In the genomic region with DNA sequence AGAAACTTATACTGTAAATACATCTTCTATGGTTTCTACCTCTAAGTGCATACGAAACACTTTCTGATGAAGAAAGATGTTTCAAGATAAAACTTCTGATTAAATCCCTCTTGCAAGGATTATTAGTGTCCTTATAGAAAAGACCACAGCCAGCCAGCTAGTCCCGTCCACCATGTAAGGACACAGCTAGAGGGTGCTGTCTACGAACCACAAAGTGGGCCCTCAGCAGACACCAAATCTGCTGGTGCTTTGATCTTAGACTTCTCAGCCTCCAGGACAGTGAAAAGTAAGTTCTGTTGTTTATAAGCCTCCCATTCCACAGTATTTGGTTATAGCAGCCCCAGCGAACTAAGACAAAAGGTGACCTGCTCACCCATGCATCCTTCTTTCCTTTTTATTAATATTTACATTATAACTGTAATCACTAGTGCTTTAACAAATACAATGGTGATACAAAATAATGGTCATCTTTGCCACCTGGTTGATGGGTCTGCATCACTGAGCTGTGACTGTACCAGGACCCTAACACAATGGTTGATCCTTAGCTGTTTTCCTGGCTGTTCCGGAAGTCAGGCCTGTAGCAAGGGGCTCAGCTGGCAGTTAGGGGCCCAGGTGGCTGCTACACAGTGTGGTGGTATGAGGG, we compare ENCODE assay signal across 13 cellular contexts.
DNase-seq lines count a peak whose midpoint lies in the region; ATAC-seq, FAIRE-seq and TF ChIP-seq lines count a peak whose summit lies in the region.
"Had no signal": no experiment of that assay in that cellular context is flagged by ENCODE, and none has a peak within 500 bp of the region (broad histone marks: within the 10 kb centered on the region; RNA-seq: fewer than 3 reads in every experiment).

No MANE protein-coding gene starts in this region.

- FAIRE-seq in H54 (lab: Jason Lieb, UNC), result no peak
- FAIRE-seq: frontal cortex had no signal

- CTCF ChIA-PET in AG04450 (lab: Charles Lee), result interaction anchor here (1.3 kb wide), 1 partner anchor 180 kb away, joined by 5 read pairs; no protein-coding TSS in a partner anchor

- H3K27ac ChIP-seq in AG04450 (ENCODE audit: low read depth, low read length), result no peak overlapping the region
- no peak overlapping the region for H3K27ac ChIP-seq in OCI-LY3 (ENCODE audit: low read length)
- H3K27ac ChIP-seq: SK-N-MC had no signal

- H4K20me1 ChIP-seq in OCI-LY3 (ENCODE audit: insufficient read depth, low read length), result no peaks in the 10 kb centered on the region

- no peak overlapping the region for H3K9ac ChIP-seq in OCI-LY3 (ENCODE audit: low read length)

- H3K9me3 ChIP-seq in AG04450 (ENCODE audit: control insufficient read depth, insufficient read depth, low read length) (no peaks in the 10 kb centered on the region; the same call in 1 of the 2 replicates), OCI-LY3 (ENCODE audit: insufficient read depth, low read length) (no peaks in the 10 kb centered on the region)

- POLR2A ChIA-PET in AG04450 (lab: Yijun Ruan, JAX), result no interaction called here

- DNase-seq in AG04450 (ENCODE audit: low read depth, low spot score) (no peak), GM13977 (ENCODE audit: low spot score) (no peak), fibroblast of gingiva (ENCODE audit: low read depth) (peak; percentile 23), activated gamma-delta T cell treated with Interleukin-2 at 50 U/mL for 16 hours (no peak), SKM-1 (lab: John Stamatoyannopoulos, UW; ENCODE audit: unreplicated experiment) (no peak), H54 (ENCODE audit: insufficient read length, low spot score) (no peak)
- DNase-seq: MM.1S, NCI-H524 treated with DMSO at 0.1 percent for 48 hours, occipital lobe had no signal

- no peak for ATAC-seq in GM18502 (IDR thresholded peaks at IDR 0.05; ENCODE audit: poor library complexity, unreplicated experiment)

- TF ChIP-seq CTCF in AG04450 (IDR thresholded peaks at IDR 0.05; ENCODE audit: low read depth, low read length), result peak; percentile 37; the same call in 1 of the 2 replicates
- TF ChIP-seq CTCF in GM13977 (IDR thresholded peaks at IDR 0.05; ENCODE audit: extremely low read depth, insufficient read depth, missing control alignments), result peak; percentile 20
- peak; percentile 73 for TF ChIP-seq CTCF in OCI-LY3 (IDR thresholded peaks at IDR 0.05; ENCODE audit: low read depth, low read length)

- in situ Hi-C loops in GM13977 (cut with MboI; ENCODE audit: low pct_unique_long_range_greater_than_20kb, low sequenced_read_pairs, unreplicated experiment), result no loop called here

- H3K79me2 ChIP-seq in OCI-LY3 (ENCODE audit: low read length), result no peaks in the 10 kb centered on the region

- H2AFZ ChIP-seq in OCI-LY3 (ENCODE audit: low read depth, low read length), result no peak overlapping the region

- no peaks in the 10 kb centered on the region for H3K36me3 ChIP-seq in OCI-LY3 (replicated peaks; ENCODE audit: low read depth, low read length)

- H3K27me3 ChIP-seq in AG04450 (ENCODE audit: control insufficient read depth, insufficient read depth, low read length) (no peaks in the 10 kb centered on the region), OCI-LY3 (ENCODE audit: low read depth, low read length) (no peaks in the 10 kb centered on the region)

- H3K4me3 ChIP-seq in AG04450 (ENCODE audit: low read depth, low read length) (no peak overlapping the region), OCI-LY3 (ENCODE audit: low read length) (no peak overlapping the region)
- H3K4me3 ChIP-seq: SK-N-MC had no signal

- no peak overlapping the region for H3K4me2 ChIP-seq in OCI-LY3 (ENCODE audit: low read length)

- H3K4me1 ChIP-seq in OCI-LY3 (ENCODE audit: low read length), result peaks cover 16% of the 10 kb centered on the region

- TF ChIP-seq POLR2A in H54 (IDR thresholded peaks at IDR 0.05; ENCODE audit: low read depth, low read length), result no peak

Comparison
In these comparisons a context has a peak if more than half of its experiments do, and no peak if none do; other contexts are left out.
1. CTCF ChIP-seq: peak in every context shown above with its lines; median percentile 73 in OCI-LY3; 37 in AG04450; 20 in GM13977.